ENCODE assay signal across 26 cellular contexts in genomic region chr15:71291723-71292122, GRCh38.
DNase-seq lines count a peak whose midpoint lies in the region; ATAC-seq and TF ChIP-seq lines count a peak whose summit lies in the region.
"Had no signal": no experiment of that assay in that cellular context is flagged by ENCODE, and none has a peak within 500 bp of the region (broad histone marks: within the 10 kb centered on the region; RNA-seq: fewer than 3 reads in every experiment).

No MANE protein-coding gene starts in this region.

- DNase-seq in activated naive CD4-positive, alpha-beta T cell treated with anti-CD3 and anti-CD28 coated beads for 36 hours = peak; percentile 38
- no peak for DNase-seq in activated naive CD4-positive, alpha-beta T cell treated with Interleukin-2 at 50 U/mL for 16 hours
- DNase-seq in MV-4-11 (lab: John Stamatoyannopoulos, UW) = peak; percentile 75
- DNase-seq in activated T-helper 1 cell treated with anti-CD3 and anti-CD28 coated beads, Interleukin-12 subunit alpha, Interleukin-12 subunit beta, Interleukin-2, Interleukin-4 antibody, amounts not matched to agents 30 ng/mL and 10 ng/mL and 1 ng/mL, durations not matched to agents 14 hours and 24 hours and 36 hours (ENCODE audit: low spot score) = peak; percentile 14
- DNase-seq in osteoblast (ENCODE audit: insufficient read length, low spot score, missing footprints) = no peak
- no peak for DNase-seq in kidney tubule cell (ENCODE audit: low spot score)
- no peak for DNase-seq in GM03348 (ENCODE audit: low spot score)
- DNase-seq: ACHN; activated B cell treated with CpG ODN at 0.5 μM for 24 hours; adrenal gland; C1 segment of cervical spinal cord; EL; HFFc6; left cardiac atrium; NCI-H1417 treated with DMSO at 0.1 percent for 48 hours; NCI-H510A treated with DMSO at 0.1 percent for 48 hours; nucleus accumbens; RPMI8226; SK-N-SH; stimulated activated CD4-positive, alpha-beta T cell treated with anti-CD3 and anti-CD28 coated beads, Interleukin-4, amount 100 ng/mL, for 4 hours; T-helper 9 cell had no signal

- no peak overlapping the region for H3K4me3 ChIP-seq in osteoblast (ENCODE audit: insufficient read depth, low read length)
- H3K4me3 ChIP-seq: adrenal gland, breast epithelium, smooth muscle cell had no signal

- H3K27me3 ChIP-seq in osteoblast (ENCODE audit: insufficient read depth, low read length) = no peaks in the 10 kb centered on the region
- H3K27me3 ChIP-seq: adrenal gland, breast epithelium had no signal

- no peaks in the 10 kb centered on the region for H3K36me3 Mint-ChIP-seq in activated naive CD4-positive, alpha-beta T cell treated with anti-CD3 and anti-CD28 coated beads for 36 hours (ENCODE audit: low read depth)
- no peaks in the 10 kb centered on the region for H3K36me3 Mint-ChIP-seq in activated T-helper 1 cell treated with anti-CD3 and anti-CD28 coated beads, Interleukin-12 subunit alpha, Interleukin-12 subunit beta, Interleukin-2, Interleukin-4 antibody, amounts not matched to agents 30 ng/mL and 10 ng/mL and 1 ng/mL, durations not matched to agents 14 hours and 24 hours and 36 hours (ENCODE audit: low read depth)
- H3K36me3 Mint-ChIP-seq: memory B cell had no signal

- H3K9me3 ChIP-seq in osteoblast (ENCODE audit: low read depth, low read length) = no peaks in the 10 kb centered on the region
- H3K9me3 ChIP-seq: adrenal gland, breast epithelium, SK-N-SH had no signal

- H3K4me1 ChIP-seq in osteoblast (ENCODE audit: insufficient read depth, low read length) = peaks cover 43% of the 10 kb centered on the region
- H3K4me1 ChIP-seq: breast epithelium had no signal

- no peak for ATAC-seq in HG03196 (IDR thresholded peaks at IDR 0.05; ENCODE audit: unreplicated experiment)
- ATAC-seq: left cardiac atrium had no signal

- CTCF ChIA-PET in activated naive CD4-positive, alpha-beta T cell treated with anti-CD3 and anti-CD28 coated beads for 36 hours (lab: Charles Lee) = no interaction called here

- no peak overlapping the region for H3K4me3 Mint-ChIP-seq in activated naive CD4-positive, alpha-beta T cell treated with anti-CD3 and anti-CD28 coated beads for 36 hours
- no peak overlapping the region for H3K4me3 Mint-ChIP-seq in activated T-helper 1 cell treated with anti-CD3 and anti-CD28 coated beads, Interleukin-12 subunit alpha, Interleukin-12 subunit beta, Interleukin-2, Interleukin-4 antibody, amounts not matched to agents 30 ng/mL and 10 ng/mL and 1 ng/mL, durations not matched to agents 14 hours and 24 hours and 36 hours
- H3K4me3 Mint-ChIP-seq: activated B cell treated with CpG ODN at 0.5 μM for 24 hours, HFFc6, memory B cell, type B pancreatic cell had no signal

- H3K4me2 ChIP-seq in osteoblast (ENCODE audit: insufficient read depth, low read length) = no peak overlapping the region
- H3K4me2 ChIP-seq: SK-N-SH, smooth muscle cell had no signal

- no peak overlapping the region for H2AFZ ChIP-seq in osteoblast (ENCODE audit: low read length)

- H3K27ac Mint-ChIP-seq in activated naive CD4-positive, alpha-beta T cell treated with anti-CD3 and anti-CD28 coated beads for 36 hours = no peak overlapping the region
- H3K27ac Mint-ChIP-seq in activated T-helper 1 cell treated with anti-CD3 and anti-CD28 coated beads, Interleukin-12 subunit alpha, Interleukin-12 subunit beta, Interleukin-2, Interleukin-4 antibody, amounts not matched to agents 30 ng/mL and 10 ng/mL and 1 ng/mL, durations not matched to agents 14 hours and 24 hours and 36 hours = no peak overlapping the region
- H3K27ac Mint-ChIP-seq: activated B cell treated with CpG ODN at 0.5 μM for 24 hours, HFFc6, memory B cell, type B pancreatic cell had no signal

- H3K9me3 Mint-ChIP-seq in activated naive CD4-positive, alpha-beta T cell treated with anti-CD3 and anti-CD28 coated beads for 36 hours = no peaks in the 10 kb centered on the region
- no peaks in the 10 kb centered on the region for H3K9me3 Mint-ChIP-seq in activated T-helper 1 cell treated with anti-CD3 and anti-CD28 coated beads, Interleukin-12 subunit alpha, Interleukin-12 subunit beta, Interleukin-2, Interleukin-4 antibody, amounts not matched to agents 30 ng/mL and 10 ng/mL and 1 ng/mL, durations not matched to agents 14 hours and 24 hours and 36 hours
- H3K9me3 Mint-ChIP-seq: activated B cell treated with CpG ODN at 0.5 μM for 24 hours had no signal

- H3K27ac ChIP-seq in osteoblast (ENCODE audit: low read depth, low read length) = peak overlapping the region; percentile 25
- H3K27ac ChIP-seq: adrenal gland, breast epithelium had no signal

- H3K36me3 ChIP-seq in osteoblast (ENCODE audit: insufficient read depth, low read length) = no peaks in the 10 kb centered on the region
- H3K36me3 ChIP-seq: adrenal gland, breast epithelium had no signal

- peaks cover 26% of the 10 kb centered on the region for H3K4me1 Mint-ChIP-seq in activated naive CD4-positive, alpha-beta T cell treated with anti-CD3 and anti-CD28 coated beads for 36 hours (ENCODE audit: low read depth)
- peaks cover 12% of the 10 kb centered on the region for H3K4me1 Mint-ChIP-seq in activated T-helper 1 cell treated with anti-CD3 and anti-CD28 coated beads, Interleukin-12 subunit alpha, Interleukin-12 subunit beta, Interleukin-2, Interleukin-4 antibody, amounts not matched to agents 30 ng/mL and 10 ng/mL and 1 ng/mL, durations not matched to agents 14 hours and 24 hours and 36 hours (ENCODE audit: low read depth)
- H3K4me1 Mint-ChIP-seq: activated B cell treated with CpG ODN at 0.5 μM for 24 hours, memory B cell had no signal

- H3K27me3 Mint-ChIP-seq in activated naive CD4-positive, alpha-beta T cell treated with anti-CD3 and anti-CD28 coated beads for 36 hours (ENCODE audit: low read depth) = no peaks in the 10 kb centered on the region
- peaks cover 15% of the 10 kb centered on the region for H3K27me3 Mint-ChIP-seq in activated T-helper 1 cell treated with anti-CD3 and anti-CD28 coated beads, Interleukin-12 subunit alpha, Interleukin-12 subunit beta, Interleukin-2, Interleukin-4 antibody, amounts not matched to agents 30 ng/mL and 10 ng/mL and 1 ng/mL, durations not matched to agents 14 hours and 24 hours and 36 hours (ENCODE audit: insufficient read depth)
- H3K27me3 Mint-ChIP-seq: type B pancreatic cell had no signal

- intact Hi-C loops in activated naive CD4-positive, alpha-beta T cell treated with anti-CD3 and anti-CD28 coated beads for 36 hours (cut with micrococcal nuclease) = no loop called here
- intact Hi-C loops in activated T-helper 1 cell treated with anti-CD3 and anti-CD28 coated beads, Interleukin-12 subunit alpha, Interleukin-12 subunit beta, Interleukin-2, Interleukin-4 antibody, amounts not matched to agents 30 ng/mL and 10 ng/mL and 1 ng/mL, durations not matched to agents 14 hours and 24 hours and 36 hours (cut with micrococcal nuclease) = no loop called here

- no peak for TF ChIP-seq CTCF in osteoblast (IDR thresholded peaks at IDR 0.05; ENCODE audit: extremely low read depth, low read depth, low read length)

- H4K20me1 ChIP-seq in osteoblast (ENCODE audit: insufficient read depth, low read length) = no peaks in the 10 kb centered on the region

- H3K79me2 ChIP-seq in osteoblast (ENCODE audit: insufficient read depth, low read length) = no peaks in the 10 kb centered on the region

Comparison
In these comparisons a context has a peak if more than half of its experiments do, and no peak if none do; other contexts are left out.
1. DNase-seq: peak in activated naive CD4-positive, alpha-beta T cell treated with anti-CD3 and anti-CD28 coated beads for 36 hours (single experiment), MV-4-11 (single experiment) and activated T-helper 1 cell treated with anti-CD3 and anti-CD28 coated beads, Interleukin-12 subunit alpha, Interleukin-12 subunit beta, Interleukin-2, Interleukin-4 antibody, amounts not matched to agents 30 ng/mL and 10 ng/mL and 1 ng/mL, durations not matched to agents 14 hours and 24 hours and 36 hours (single experiment); none in activated naive CD4-positive, alpha-beta T cell treated with Interleukin-2 at 50 U/mL for 16 hours (single experiment), osteoblast (single experiment), kidney tubule cell (single experiment) and GM03348 (single experiment).